26 cellular contexts compared by ENCODE assay signal in genomic region chr11:9722893-9723292, GRCh38. TPM values are rescaled to one million over a fixed set of nuclear protein-coding genes. Genes with fewer than 3 reads are reported as not detected.
DNase-seq lines count a peak whose midpoint lies in the region; ATAC-seq and TF ChIP-seq lines count a peak whose summit lies in the region.
"Had no signal": no experiment of that assay in that cellular context is flagged by ENCODE, and none has a peak within 500 bp of the region (broad histone marks: within the 10 kb centered on the region; RNA-seq: fewer than 3 reads in every experiment).

No MANE protein-coding gene starts in this region.

- no peak overlapping the region for H4K12ac ChIP-seq in trophoblast cell (ENCODE audit: low read depth, low read length)

- H3F3A ChIP-seq in SU-DHL-6 (ENCODE audit: insufficient read depth), result peaks cover 84% of the 10 kb centered on the region

- no peak overlapping the region for H2AK5ac ChIP-seq in trophoblast cell (ENCODE audit: low read length)

- H2BK12ac ChIP-seq in trophoblast cell (ENCODE audit: low read length), result no peak overlapping the region

- H4K91ac ChIP-seq in trophoblast cell (ENCODE audit: low read depth, low read length), result no peak overlapping the region

- no peak overlapping the region for H3K4ac ChIP-seq in trophoblast cell (ENCODE audit: low read depth, low read length)

- H2BK120ac ChIP-seq in trophoblast cell (ENCODE audit: insufficient read depth, low read length, poor library complexity), result no peak overlapping the region

- H2AFZ ChIP-seq in SU-DHL-6 (ENCODE audit: low read depth, low read length, severe bottlenecking) (no peak overlapping the region), trophoblast cell (ENCODE audit: insufficient read depth, low read length, poor library complexity) (no peak overlapping the region)

- H3K79me1 ChIP-seq in trophoblast cell (ENCODE audit: low read length), result no peaks in the 10 kb centered on the region

- no peak overlapping the region for H4K8ac ChIP-seq in trophoblast cell (ENCODE audit: low read depth, low read length)

- H3K23ac ChIP-seq in trophoblast cell (ENCODE audit: low read length), result no peak overlapping the region

- no peak for TF ChIP-seq CTCF in left ventricle myocardium inferior (IDR thresholded peaks at IDR 0.05; ENCODE audit: borderline replicate concordance)
- TF ChIP-seq CTCF in SU-DHL-6 (IDR thresholded peaks at IDR 0.05; ENCODE audit: insufficient read depth, low read length, poor library complexity, severe bottlenecking), result no peak

- no peaks in the 10 kb centered on the region for H3K9me2 ChIP-seq in SU-DHL-6 (replicated peaks; ENCODE audit: insufficient read depth, low read length)

- no CpG with 5 or more reads among the region's 2 CpGs for WGBS in trophoblast cell (ENCODE audit: extremely low coverage, insufficient coverage, insufficient read length)

- peak overlapping the region; percentile 1 for H3K27ac ChIP-seq in left ventricle myocardium inferior (replicated peaks)
- peak overlapping the region; percentile 19; the same call in 1 of the 2 replicates for H3K27ac ChIP-seq in SU-DHL-6 (ENCODE audit: low read depth, low read length)
- H3K27ac ChIP-seq in trophoblast cell (ENCODE audit: low read depth, low read length), result no peak overlapping the region
- H3K27ac ChIP-seq: 22Rv1; BLaER1 treated with 17β-estradiol and CSF1 and Interleukin-3, amounts not matched to agents 10 nM and 100 nM had no signal

- H3K9ac ChIP-seq in SU-DHL-6 (ENCODE audit: low read length) (no peak overlapping the region), trophoblast cell (ENCODE audit: low read length) (no peak overlapping the region)
- H3K9ac ChIP-seq: BLaER1 treated with 17β-estradiol and CSF1 and Interleukin-3, amounts not matched to agents 10 nM and 100 nM had no signal

- H3K4me3 ChIP-seq in left ventricle myocardium inferior (no peak overlapping the region), SU-DHL-6 (ENCODE audit: insufficient read depth, low read length, poor library complexity, severe bottlenecking) (no peak overlapping the region), trophoblast cell (ENCODE audit: low read depth, low read length) (no peak overlapping the region)
- H3K4me3 ChIP-seq: BLaER1 treated with 17β-estradiol and CSF1 and Interleukin-3, amounts not matched to agents 10 nM and 100 nM had no signal

- no peak overlapping the region for H2BK5ac ChIP-seq in trophoblast cell (ENCODE audit: low read depth, low read length, poor library complexity)

- H3K14ac ChIP-seq in trophoblast cell (ENCODE audit: low read length), result no peak overlapping the region

- H3K27me3 ChIP-seq in left ventricle myocardium inferior (ENCODE audit: low read depth) (no peaks in the 10 kb centered on the region), SU-DHL-6 (ENCODE audit: low read length) (no peaks in the 10 kb centered on the region), trophoblast cell (ENCODE audit: insufficient read depth, low read length) (no peaks in the 10 kb centered on the region)
- H3K27me3 ChIP-seq: BLaER1 treated with 17β-estradiol and CSF1 and Interleukin-3, amounts not matched to agents 10 nM and 100 nM had no signal

- ATAC-seq in left cardiac atrium (no peak), HG02970 (IDR thresholded peaks at IDR 0.05; ENCODE audit: low FRiP score, unreplicated experiment) (no peak), GM21825 (IDR thresholded peaks at IDR 0.05; ENCODE audit: unreplicated experiment) (no peak), GM18907 (IDR thresholded peaks at IDR 0.05; ENCODE audit: unreplicated experiment) (no peak)
- ATAC-seq: PC-3 had no signal

- H3K36me3 ChIP-seq in left ventricle myocardium inferior, result peaks cover 11% of the 10 kb centered on the region
- H3K36me3 ChIP-seq in SU-DHL-6 (ENCODE audit: low read length), result peaks cover 74% of the 10 kb centered on the region
- peaks cover 6 to 8% of the 10 kb centered on the region in 2 experiments for H3K36me3 ChIP-seq in trophoblast cell (ENCODE audit: control insufficient read depth in 1 of 2, insufficient read depth in 2 of 2, low read length in 2 of 2)

- peaks cover 32% of the 10 kb centered on the region for H4K20me1 ChIP-seq in SU-DHL-6 (ENCODE audit: low read depth, low read length)

- H3K18ac ChIP-seq in trophoblast cell (ENCODE audit: low read length), result peak overlapping the region; percentile 65

- intact Hi-C loops in left ventricle myocardium inferior (cut with micrococcal nuclease), result no loop called here
- intact Hi-C loops in left cardiac atrium (cut with DNase I), result no loop called here

- H3K9me3 ChIP-seq in left ventricle myocardium inferior (replicated peaks), result no peaks in the 10 kb centered on the region
- no peaks in the 10 kb centered on the region for H3K9me3 ChIP-seq in SU-DHL-6 (ENCODE audit: insufficient read depth, low read length)
- H3K9me3 ChIP-seq in trophoblast cell (ENCODE audit: insufficient read depth, low read depth, low read length), result no peaks in the 10 kb centered on the region
- H3K9me3 ChIP-seq: Caco-2 had no signal

- H3K79me2 ChIP-seq in SU-DHL-6 (ENCODE audit: insufficient read depth, low read length), result peaks cover 95% of the 10 kb centered on the region
- H3K79me2 ChIP-seq in trophoblast cell (ENCODE audit: control insufficient read depth, insufficient read depth, low read length, poor library complexity), result peaks cover 1% of the 10 kb centered on the region

- DNase-seq in left ventricle myocardium inferior (no peak), left cardiac atrium (no peak), trophoblast cell (no peak), activated T-cell treated with anti-CD3 and anti-CD28 coated beads for 4 hours (no peak)
- DNase-seq: ACHN; Caco-2; CD4-positive, alpha-beta memory T cell; DMS 273 treated with DMSO at 0.1 percent for 48 hours; DND-41; H7; HFFc6; IMR-90; MV-4-11; NCI-H1105 treated with DMSO at 0.1 percent for 48 hours; NCI-H2081; NCI-H2171; NCI-H526; PC-3; RPMI8226; SHP77 had no signal

- H3K4me1 ChIP-seq in left ventricle myocardium inferior, result peaks cover 39% of the 10 kb centered on the region
- no peaks in the 10 kb centered on the region for H3K4me1 ChIP-seq in trophoblast cell (ENCODE audit: control insufficient read depth in 1 of 2, insufficient read depth in 2 of 2, low read length in 2 of 2)
- H3K4me1 ChIP-seq: Caco-2 had no signal

- H3K4me2 ChIP-seq in SU-DHL-6 (ENCODE audit: low read depth, low read length, poor library complexity, severe bottlenecking) (no peak overlapping the region), trophoblast cell (ENCODE audit: low read length) (no peak overlapping the region)
- H3K4me2 ChIP-seq: BLaER1 treated with 17β-estradiol and CSF1 and Interleukin-3, amounts not matched to agents 10 nM and 100 nM had no signal

RNA-seq across cellular contexts. Expression of gene SWAP70, which starts 59.0 kb away (rescaled TPM):
- total RNA-seq in left ventricle myocardium inferior (20.6 TPM), left cardiac atrium (10 to 100 TPM; 27.4 to 37.7 TPM)
- 70.7 and 73.1 TPM in 2 replicates for polyA plus RNA-seq in trophoblast cell (2013)
